12 cellular contexts compared by ENCODE assay signal in genomic region chr17:39782481-39782880, GRCh38. TPM values are rescaled to one million over a fixed set of nuclear protein-coding genes. Genes with fewer than 3 reads are reported as not detected.
DNase-seq lines count a peak whose midpoint lies in the region; ATAC-seq and TF ChIP-seq lines count a peak whose summit lies in the region.
"Had no signal": no experiment of that assay in that cellular context is flagged by ENCODE, and none has a peak within 500 bp of the region (broad histone marks: within the 10 kb centered on the region; RNA-seq: fewer than 3 reads in every experiment).

No MANE protein-coding gene starts in this region.

- intact Hi-C loops in mammary epithelial cell (cut with micrococcal nuclease) (loop anchor here (1.0 kb wide), 1 partner anchor 12 kb away; no protein-coding TSS in a partner anchor), breast epithelium (cut with DNase I; ENCODE audit: low total_unique reads) (no loop called here), PC-3 (cut with micrococcal nuclease) (no loop called here), upper lobe of right lung (cut with DNase I) (no loop called here)

- no peaks in the 10 kb centered on the region for H3F3A ChIP-seq in PC-3 (ENCODE audit: low read length, unreplicated experiment)

- DNase-seq in mammary epithelial cell (peak; percentile 83), breast epithelium (ENCODE audit: low spot score in 2 of 2) (no peak), PC-3 (peak; percentile 51), epithelial cell of prostate (ENCODE audit: low read depth, low spot score) (peak; percentile 70), upper lobe of right lung (no peak), DMS 273 treated with DMSO at 0.1 percent for 48 hours (lab: John Stamatoyannopoulos, UW) (no peak)
- DNase-seq: H7; NCI-H2081 treated with DMSO at 0.1 percent for 48 hours; stimulated activated naive CD4-positive, alpha-beta T cell treated with Interleukin-2 at 50 U/mL for 16 hours had no signal

- no peak for TF ChIP-seq CTCF in mammary epithelial cell (conservative IDR thresholded peaks at IDR 0.05 in 1 of 2, IDR thresholded peaks at IDR 0.05 in 1 of 2; ENCODE audit: extremely low read depth in 1 of 2, insufficient read depth in 1 of 2, low read depth in 1 of 2, low read length in 2 of 2)
- TF ChIP-seq CTCF in breast epithelium (IDR thresholded peaks at IDR 0.05), result no peak
- no peak for TF ChIP-seq CTCF in PC-3 (conservative IDR thresholded peaks at IDR 0.05; ENCODE audit: low read depth, low read length)
- TF ChIP-seq CTCF in upper lobe of right lung (IDR thresholded peaks at IDR 0.05), result no peak

- dilution Hi-C loops in mammary epithelial cell (cut with HindIII; ENCODE audit: low sequenced_read_pairs), result no loop called here

- POLR2A ChIA-PET in PC-3 (lab: Charles Lee; ENCODE audit: unreplicated experiment), result no interaction called here

- H3K9ac ChIP-seq in mammary epithelial cell (ENCODE audit: insufficient read depth, low read length) (no peak overlapping the region), PC-3 (ENCODE audit: low read length) (no peak overlapping the region)

- H3K4me1 ChIP-seq in mammary epithelial cell (ENCODE audit: insufficient read depth, low read length) (peaks cover 26% of the 10 kb centered on the region), breast epithelium (no peaks in the 10 kb centered on the region), PC-3 (ENCODE audit: insufficient read depth, low read length) (peaks cover 14% of the 10 kb centered on the region), upper lobe of right lung (peaks cover 15% of the 10 kb centered on the region)

- H3K9me3 ChIP-seq in mammary epithelial cell (replicated peaks; ENCODE audit: insufficient read depth, low read length), result no peaks in the 10 kb centered on the region
- no peaks in the 10 kb centered on the region for H3K9me3 ChIP-seq in breast epithelium
- H3K9me3 ChIP-seq in PC-3 (ENCODE audit: low read length), result no peaks in the 10 kb centered on the region
- no peaks in the 10 kb centered on the region for H3K9me3 ChIP-seq in upper lobe of right lung

- no peak for TF ChIP-seq POLR2A in breast epithelium (IDR thresholded peaks at IDR 0.05)

- no peaks in the 10 kb centered on the region for H3K36me3 ChIP-seq in mammary epithelial cell (ENCODE audit: insufficient read depth, low read length)
- H3K36me3 ChIP-seq in breast epithelium, result no peaks in the 10 kb centered on the region
- H3K36me3 ChIP-seq in PC-3 (ENCODE audit: low read depth, low read length), result no peaks in the 10 kb centered on the region
- no peaks in the 10 kb centered on the region for H3K36me3 ChIP-seq in upper lobe of right lung

- H4K20me1 ChIP-seq in mammary epithelial cell (ENCODE audit: insufficient read depth, low read length) (no peaks in the 10 kb centered on the region), PC-3 (ENCODE audit: low read length) (no peaks in the 10 kb centered on the region)

- H3K79me2 ChIP-seq in mammary epithelial cell (ENCODE audit: insufficient read depth, low read length), result no peaks in the 10 kb centered on the region
- no peaks in the 10 kb centered on the region for H3K79me2 ChIP-seq in PC-3 (ENCODE audit: low read length)

- H3K27ac ChIP-seq in mammary epithelial cell (ENCODE audit: insufficient read depth, low read depth, low read length) (peak overlapping the region; percentile 13), breast epithelium (no peak overlapping the region), PC-3 (ENCODE audit: low read length) (no peak overlapping the region), epithelial cell of prostate (peak overlapping the region; percentile 81), upper lobe of right lung (peak overlapping the region; percentile 20)

- peak overlapping the region; percentile 69 for H3K4me2 ChIP-seq in mammary epithelial cell (ENCODE audit: insufficient read depth, low read depth, low read length)
- peak overlapping the region; percentile 55 for H3K4me2 ChIP-seq in PC-3 (ENCODE audit: low read length)

- BruUV-seq in mammary epithelial cell (replicated peaks; lab: Mats Ljungman, UMichigan) (no TSS peak), PC-3 (replicated peaks; lab: Mats Ljungman, UMichigan) (no TSS peak)

- H3K4me3 ChIP-seq in mammary epithelial cell (replicated peaks in 1 of 3; ENCODE audit: insufficient read depth in 1 of 3, low read depth in 2 of 3, low read length in 3 of 3) (peak overlapping the region in 2 of 3 experiments; percentile 6 to 8), breast epithelium (no peak overlapping the region), PC-3 (ENCODE audit: low read length) (no peak overlapping the region), upper lobe of right lung (no peak overlapping the region)
- H3K4me3 ChIP-seq: skin epidermis had no signal

- ATAC-seq in PC-3 (no peak), upper lobe of right lung (peak; percentile 91), HG03097 (IDR thresholded peaks at IDR 0.05; ENCODE audit: low FRiP score, unreplicated experiment) (no peak), GM21381 (IDR thresholded peaks at IDR 0.05; ENCODE audit: unreplicated experiment) (no peak)

- no peaks in the 10 kb centered on the region for H3K27me3 ChIP-seq in mammary epithelial cell (ENCODE audit: insufficient read depth, low read length)
- H3K27me3 ChIP-seq in breast epithelium, result no peaks in the 10 kb centered on the region
- H3K27me3 ChIP-seq in PC-3 (ENCODE audit: low read length), result peaks cover 2% of the 10 kb centered on the region
- H3K27me3 ChIP-seq in upper lobe of right lung, result no peaks in the 10 kb centered on the region

- in situ Hi-C loops in mammary epithelial cell (cut with MboI; ENCODE audit: low sequenced_read_pairs in 2 of 2), result no loop called here

- CTCF ChIA-PET in mammary epithelial cell (lab: Charles Lee; ENCODE audit: low non-redundant PET) (no interaction called here), PC-3 (lab: Charles Lee) (no interaction called here)

- no peaks in the 10 kb centered on the region for H3K9me2 ChIP-seq in PC-3 (replicated peaks; ENCODE audit: low read length)

- peak overlapping the region; percentile 41 for H2AFZ ChIP-seq in mammary epithelial cell (ENCODE audit: low read depth, low read length)
- H2AFZ ChIP-seq in PC-3 (ENCODE audit: low read length), result no peak overlapping the region

- 0% methylated on average over 4 of the region's 4 CpGs for WGBS in mammary epithelial cell (ENCODE audit: low coverage, missing lambda C conversion rate)

RNA-seq across cellular contexts. Expression of gene GRB7, which starts 44.7 kb away (rescaled TPM):
- 10 to 100 TPM in 1 of 2 donors, 1 to 10 TPM in 1; 1.5 to 18.2 TPM for total RNA-seq in mammary epithelial cell
- 9.9 TPM for polyA plus RNA-seq in mammary epithelial cell
- polyA minus RNA-seq in mammary epithelial cell, result 9.1 TPM
- total RNA-seq in breast epithelium, result 10 to 100 TPM in 2 of 3 donors, not detected in 1; 27.9 to 69.2 TPM
- total RNA-seq in PC-3 (2014; rRNA removed), result 21.2 and 31.3 TPM in 2 replicates
- total RNA-seq in upper lobe of right lung, result 25.0 TPM

RNA-seq across cellular contexts. Expression of gene MIEN1, which starts 52.1 kb away (rescaled TPM):
- total RNA-seq in mammary epithelial cell, result 10 to 100 TPM; 10.2 to 36.8 TPM
- polyA plus RNA-seq in mammary epithelial cell, result 47.4 TPM
- polyA minus RNA-seq in mammary epithelial cell, result 29.8 TPM
- total RNA-seq in breast epithelium, result 10 to 100 TPM; 50.7 to 68.2 (median 61.6) TPM
- total RNA-seq in PC-3 (2014; rRNA removed), result 52.0 and 57.8 TPM in 2 replicates
- 48.5 TPM for total RNA-seq in upper lobe of right lung

Comparison
In these comparisons a context has a peak if more than half of its experiments do, and no peak if none do; other contexts are left out.
1. DNase-seq: peak in mammary epithelial cell (single experiment), PC-3 (single experiment) and epithelial cell of prostate (single experiment); none in breast epithelium (0 of 2), upper lobe of right lung (single experiment) and DMS 273 treated with DMSO at 0.1 percent for 48 hours (single experiment).
2. H3K27ac ChIP-seq: peak in mammary epithelial cell (single experiment), epithelial cell of prostate (single experiment) and upper lobe of right lung (single experiment); none in breast epithelium (0 of 2) and PC-3 (single experiment).
3. H3K4me3 ChIP-seq: peak in mammary epithelial cell (2 of 3); none in breast epithelium (0 of 3), PC-3 (single experiment) and upper lobe of right lung (single experiment).